23 cellular contexts compared by ENCODE assay signal in genomic region chr1:47337350-47337749, GRCh38. TPM values are rescaled to one million over a fixed set of nuclear protein-coding genes. Genes with fewer than 3 reads are reported as not detected.
DNase-seq lines count a peak whose midpoint lies in the region; FAIRE-seq and TF ChIP-seq lines count a peak whose summit lies in the region.
"Had no signal": no experiment of that assay in that cellular context is flagged by ENCODE, and none has a peak within 500 bp of the region (broad histone marks: within the 10 kb centered on the region; RNA-seq: fewer than 3 reads in every experiment).

No MANE protein-coding gene starts in this region.

- peaks cover 2% of the 10 kb centered on the region for H3K36me3 Mint-ChIP-seq in chondrocyte (ENCODE audit: low read depth)

- H3K9me2 ChIP-seq in Karpas-422 (replicated peaks; ENCODE audit: insufficient read depth, low read length) = no peaks in the 10 kb centered on the region

- peaks cover 13% of the 10 kb centered on the region for H3K4me1 ChIP-seq in osteoblast (ENCODE audit: insufficient read depth, low read length)
- peaks cover 25% of the 10 kb centered on the region for H3K4me1 ChIP-seq in Karpas-422 (ENCODE audit: low read length)

- CTCF ChIA-PET in HEK293T (lab: Yijun Ruan, JAX) = interaction anchor here (0.7 kb wide), 1 partner anchor 661 kb away, joined by 3 read pairs; no protein-coding TSS in a partner anchor

- H3K36me3 ChIP-seq in osteoblast (ENCODE audit: insufficient read depth, low read length) (no peaks in the 10 kb centered on the region), Karpas-422 (ENCODE audit: insufficient read depth, low read length) (peaks cover 8% of the 10 kb centered on the region; the same call in 1 of the 2 replicates)

- H2AFZ ChIP-seq in osteoblast (ENCODE audit: low read length) (no peak overlapping the region), Karpas-422 (ENCODE audit: low read length) (no peak overlapping the region)

- H3K4me3 ChIP-seq in osteoblast (ENCODE audit: insufficient read depth, low read length) = no peak overlapping the region
- no peak overlapping the region for H3K4me3 ChIP-seq in Karpas-422 (ENCODE audit: low read length)
- H3K4me3 ChIP-seq: HAP-1 had no signal

- H3K4me1 Mint-ChIP-seq in chondrocyte (ENCODE audit: low read depth) = peaks cover 32% of the 10 kb centered on the region

- H4K20me1 ChIP-seq in osteoblast (ENCODE audit: insufficient read depth, low read length) (peaks cover 7% of the 10 kb centered on the region), Karpas-422 (ENCODE audit: insufficient read depth, low read depth, low read length) (no peaks in the 10 kb centered on the region)

- H3K27ac ChIP-seq in osteoblast (ENCODE audit: low read depth, low read length) = no peak overlapping the region
- no peak overlapping the region for H3K27ac ChIP-seq in Karpas-422 (ENCODE audit: low read length)
- H3K27ac ChIP-seq: 22Rv1 had no signal

- H3K27me3 ChIP-seq in osteoblast (ENCODE audit: insufficient read depth, low read length) = no peaks in the 10 kb centered on the region
- no peaks in the 10 kb centered on the region for H3K27me3 ChIP-seq in Karpas-422 (ENCODE audit: low read length)

- DNase-seq in HEK293T (ENCODE audit: extremely low spot score) (no peak), chondrocyte (ENCODE audit: low spot score) (no peak), osteoblast (ENCODE audit: insufficient read length, low spot score, missing footprints) (peak; percentile 6), Karpas-422 (no peak), NCI-H526 treated with DMSO at 0.1 percent for 48 hours (lab: John Stamatoyannopoulos, UW) (no peak), DMS114 treated with DMSO at 0.1 percent for 48 hours (lab: John Stamatoyannopoulos, UW; ENCODE audit: unreplicated experiment) (no peak)
- DNase-seq in activated naive CD4-positive, alpha-beta T cell treated with Interleukin-2 at 50 U/mL for 16 hours = no peak
- DNase-seq: AML-193; C1 segment of cervical spinal cord; Calu3; CD4-positive, alpha-beta T cell; DMS 273 treated with DMSO at 0.1 percent for 48 hours; DMS79; EL; GDM1; HFFc6 had no signal

- H3K9me3 Mint-ChIP-seq in chondrocyte (ENCODE audit: low read depth) = no peaks in the 10 kb centered on the region
- H3K9me3 Mint-ChIP-seq: CD4-positive, alpha-beta T cell; HFFc6 had no signal

- H3K9me3 ChIP-seq in osteoblast (ENCODE audit: low read depth, low read length) (no peaks in the 10 kb centered on the region), Karpas-422 (ENCODE audit: low read length) (no peaks in the 10 kb centered on the region)
- H3K9me3 ChIP-seq: HAP-1 had no signal

- TF ChIP-seq CTCF in chondrocyte (IDR thresholded peaks at IDR 0.05) = no peak
- no peak for TF ChIP-seq CTCF in osteoblast (IDR thresholded peaks at IDR 0.05; ENCODE audit: extremely low read depth, low read depth, low read length)

- POLR2A ChIA-PET in HEK293T (lab: Yijun Ruan, JAX) = interaction anchor here (1.2 to 3.5 kb wide), 2 partner anchors 23 to 158 kb away, joined by 3 to 16 read pairs; partner anchors contain the start of gene STIL

- H3K27me3 Mint-ChIP-seq in chondrocyte (ENCODE audit: low read depth) = no peaks in the 10 kb centered on the region
- H3K27me3 Mint-ChIP-seq: CD4-positive, alpha-beta T cell had no signal

- no peak overlapping the region for H3K4me2 ChIP-seq in osteoblast (ENCODE audit: insufficient read depth, low read length)
- H3K4me2 ChIP-seq in Karpas-422 (ENCODE audit: low read depth, low read length, poor library complexity, severe bottlenecking) = no peak overlapping the region

- no peak overlapping the region for H3K9ac ChIP-seq in Karpas-422 (ENCODE audit: low read length)

- peak; percentile 57 for FAIRE-seq in A204.1 (lab: Jason Lieb, UNC)
- FAIRE-seq: GM19239, H1, HepG2, HTR-8/SVneo had no signal

- peak overlapping the region; percentile 27 for H3K27ac Mint-ChIP-seq in chondrocyte (ENCODE audit: unreplicated experiment)
- H3K27ac Mint-ChIP-seq: CD4-positive, alpha-beta T cell had no signal

- H3K79me2 ChIP-seq in osteoblast (ENCODE audit: insufficient read depth, low read length) (peaks cover 74% of the 10 kb centered on the region), Karpas-422 (ENCODE audit: low read length) (peaks cover 78% of the 10 kb centered on the region)

- no peak overlapping the region for H3K4me3 Mint-ChIP-seq in chondrocyte (ENCODE audit: unreplicated experiment)
- H3K4me3 Mint-ChIP-seq: CD4-positive, alpha-beta T cell; HFFc6 had no signal

TF ChIP-seq in HEK293T, 16 proteins besides CTCF, POLR2A, EP300 and RAD21:
- TF ChIP-seq L3MBTL2 (conservative IDR thresholded peaks at IDR 0.05) (no peak), PKNOX1 (IDR thresholded peaks at IDR 0.05) (peak; percentile 68)

RNA-seq across cellular contexts. Expression of gene CMPK1, which starts 3.8 kb away (rescaled TPM):
- total RNA-seq in chondrocyte (135 to 142 TPM (median 136 TPM) in 3 replicates), osteoblast (111 and 119 TPM in 2 replicates)
- 78.5 and 166 TPM in 2 replicates for total RNA-seq in Karpas-422 (2014; rRNA removed; shearing (Covaris generic); ENCODE audit: low replicate concordance)

RNA-seq across cellular contexts. Expression of gene STIL, which starts 23.4 kb away (rescaled TPM):
- total RNA-seq in chondrocyte = 5.0 to 6.9 TPM (median 5.2 TPM) in 3 replicates
- 4.0 and 6.5 TPM in 2 replicates for total RNA-seq in osteoblast
- 15.2 and 29.4 TPM in 2 replicates for total RNA-seq in Karpas-422 (2014; rRNA removed; shearing (Covaris generic); ENCODE audit: low replicate concordance)
